11 cellular contexts compared by ENCODE assay signal in genomic region chr1:9316080-9316444, GRCh38. TPM values are rescaled to one million over a fixed set of nuclear protein-coding genes. Genes with fewer than 3 reads are reported as not detected.
DNase-seq lines count a peak whose midpoint lies in the region; ATAC-seq and TF ChIP-seq lines count a peak whose summit lies in the region.
"Had no signal": no experiment of that assay in that cellular context is flagged by ENCODE, and none has a peak within 500 bp of the region (broad histone marks: within the 10 kb centered on the region; RNA-seq: fewer than 3 reads in every experiment).

No MANE protein-coding gene starts in this region.

- intact Hi-C loops in activated CD4-positive, alpha-beta T cell treated with anti-CD3 and anti-CD28 coated beads for 36 hours (cut with DNase I, micrococcal nuclease) = loop anchor here in 1 of 2 experiments (5.0 kb wide), 1 partner anchor 96 kb away; no protein-coding TSS in a partner anchor
- intact Hi-C loops in dorsolateral prefrontal cortex (cut with DNase I) = no loop called here

- H3K4me1 ChIP-seq in fibroblast of lung (ENCODE audit: control insufficient read depth, extremely low read depth, insufficient read depth, low read length) = peaks cover 23% of the 10 kb centered on the region

- no peaks in the 10 kb centered on the region for H3K9me3 Mint-ChIP-seq in activated CD4-positive, alpha-beta T cell treated with anti-CD3 and anti-CD28 coated beads for 36 hours (ENCODE audit: low read depth)
- H3K9me3 Mint-ChIP-seq in activated CD8-positive, alpha-beta T cell treated with anti-CD3 and anti-CD28 coated beads, Interleukin-2, amount 10 ng/mL, durations not matched to agents 7 days and 5 days (ENCODE audit: insufficient read depth) = no peaks in the 10 kb centered on the region
- H3K9me3 Mint-ChIP-seq in stimulated activated naive CD8-positive, alpha-beta T cell treated with anti-CD3 and anti-CD28 coated beads, Interleukin-15, amount 100 ng/mL, for 72 hours = no peaks in the 10 kb centered on the region

- H3K36me3 Mint-ChIP-seq in activated CD4-positive, alpha-beta T cell treated with anti-CD3 and anti-CD28 coated beads for 36 hours (ENCODE audit: low read depth) = no peaks in the 10 kb centered on the region
- no peaks in the 10 kb centered on the region for H3K36me3 Mint-ChIP-seq in activated CD8-positive, alpha-beta T cell treated with anti-CD3 and anti-CD28 coated beads, Interleukin-2, amount 10 ng/mL, durations not matched to agents 7 days and 5 days (ENCODE audit: low read depth)

- CTCF ChIA-PET in activated CD4-positive, alpha-beta T cell treated with anti-CD3 and anti-CD28 coated beads for 36 hours (lab: Charles Lee) = no interaction called here
- CTCF ChIA-PET in activated CD8-positive, alpha-beta T cell treated with anti-CD3 and anti-CD28 coated beads, Interleukin-2, amount 10 ng/mL, durations not matched to agents 7 days and 5 days (lab: Charles Lee) = no interaction called here

- TF ChIP-seq CTCF in fibroblast of lung (conservative IDR thresholded peaks at IDR 0.05 in 1 of 2, IDR thresholded peaks at IDR 0.05 in 1 of 2; ENCODE audit: low read depth in 1 of 2, low read length in 2 of 2) = no peak
- no peak for TF ChIP-seq CTCF in dorsolateral prefrontal cortex (IDR thresholded peaks at IDR 0.05 in 54 of 56, conservative IDR thresholded peaks at IDR 0.05 in 2 of 56; ENCODE audit: low read depth in 1 of 56, partially characterized antibody in 56 of 56)

- H3K27ac ChIP-seq in fibroblast of lung (ENCODE audit: insufficient read depth, low read length) = peak overlapping the region; percentile 89
- peak overlapping the region in 2 of 59 donors; percentile 9 to 15 for H3K27ac ChIP-seq in dorsolateral prefrontal cortex
- H3K27ac ChIP-seq: right atrium auricular region had no signal

- H3K4me2 ChIP-seq in fibroblast of lung (ENCODE audit: extremely low read depth, insufficient read depth, low read length) = peak overlapping the region; percentile 15

- peak overlapping the region; percentile 37 for H3K9ac ChIP-seq in fibroblast of lung (ENCODE audit: insufficient read depth, low read length)

- POLR2A ChIA-PET in activated CD4-positive, alpha-beta T cell treated with anti-CD3 and anti-CD28 coated beads for 36 hours (lab: Charles Lee) = no interaction called here
- POLR2A ChIA-PET in activated CD8-positive, alpha-beta T cell treated with anti-CD3 and anti-CD28 coated beads, Interleukin-2, amount 10 ng/mL, durations not matched to agents 7 days and 5 days (lab: Charles Lee) = no interaction called here

- peak; percentile 67 for ATAC-seq in activated CD4-positive, alpha-beta T cell treated with anti-CD3 and anti-CD28 coated beads for 36 hours
- peak; percentile 12 for ATAC-seq in activated CD8-positive, alpha-beta T cell treated with anti-CD3 and anti-CD28 coated beads, Interleukin-2, amount 10 ng/mL, durations not matched to agents 7 days and 5 days
- ATAC-seq in stimulated activated naive CD8-positive, alpha-beta T cell treated with anti-CD3 and anti-CD28 coated beads, Interleukin-15, amount 100 ng/mL, for 72 hours = peak; percentile 51
- no peak for ATAC-seq in HG02840 (IDR thresholded peaks at IDR 0.05; ENCODE audit: low FRiP score, unreplicated experiment)

- no peak overlapping the region for H2AFZ ChIP-seq in fibroblast of lung (ENCODE audit: low read length)

- H3K27me3 Mint-ChIP-seq in activated CD4-positive, alpha-beta T cell treated with anti-CD3 and anti-CD28 coated beads for 36 hours = no peaks in the 10 kb centered on the region
- no peaks in the 10 kb centered on the region for H3K27me3 Mint-ChIP-seq in activated CD8-positive, alpha-beta T cell treated with anti-CD3 and anti-CD28 coated beads, Interleukin-2, amount 10 ng/mL, durations not matched to agents 7 days and 5 days (ENCODE audit: low read depth)
- peaks cover 16% of the 10 kb centered on the region for H3K27me3 Mint-ChIP-seq in stimulated activated naive CD8-positive, alpha-beta T cell treated with anti-CD3 and anti-CD28 coated beads, Interleukin-15, amount 100 ng/mL, for 72 hours

- peaks cover 81% of the 10 kb centered on the region for H3K79me2 ChIP-seq in fibroblast of lung (ENCODE audit: control insufficient read depth, insufficient read depth, low read length)

- peak overlapping the region; percentile 88 for H3K27ac Mint-ChIP-seq in activated CD4-positive, alpha-beta T cell treated with anti-CD3 and anti-CD28 coated beads for 36 hours
- H3K27ac Mint-ChIP-seq in activated CD8-positive, alpha-beta T cell treated with anti-CD3 and anti-CD28 coated beads, Interleukin-2, amount 10 ng/mL, durations not matched to agents 7 days and 5 days = no peak overlapping the region
- H3K27ac Mint-ChIP-seq in stimulated activated naive CD8-positive, alpha-beta T cell treated with anti-CD3 and anti-CD28 coated beads, Interleukin-15, amount 100 ng/mL, for 72 hours = peak overlapping the region; percentile 91 to 97

- peaks cover 38% of the 10 kb centered on the region for H3K4me1 Mint-ChIP-seq in activated CD4-positive, alpha-beta T cell treated with anti-CD3 and anti-CD28 coated beads for 36 hours
- peaks cover 30% of the 10 kb centered on the region for H3K4me1 Mint-ChIP-seq in activated CD8-positive, alpha-beta T cell treated with anti-CD3 and anti-CD28 coated beads, Interleukin-2, amount 10 ng/mL, durations not matched to agents 7 days and 5 days (ENCODE audit: low read depth)
- peaks cover 53% of the 10 kb centered on the region for H3K4me1 Mint-ChIP-seq in stimulated activated naive CD8-positive, alpha-beta T cell treated with anti-CD3 and anti-CD28 coated beads, Interleukin-15, amount 100 ng/mL, for 72 hours

- H3K27me3 ChIP-seq in fibroblast of lung (ENCODE audit: control insufficient read depth, insufficient read depth, low read length) = no peaks in the 10 kb centered on the region
- H3K27me3 ChIP-seq in dorsolateral prefrontal cortex = no peaks in the 10 kb centered on the region
- H3K27me3 ChIP-seq: right atrium auricular region had no signal

- peaks cover 6% of the 10 kb centered on the region for H3K36me3 ChIP-seq in fibroblast of lung (ENCODE audit: control insufficient read depth, insufficient read depth, low read length)

- H3K4me3 ChIP-seq in fibroblast of lung (replicated peaks in 1 of 4; ENCODE audit: control extremely low read depth in 1 of 4, insufficient read depth in 1 of 4, low read depth in 3 of 4, low read length in 4 of 4) (peak overlapping the region in 1 of 4 experiments; percentile 7), dorsolateral prefrontal cortex (no peak overlapping the region)
- H3K4me3 ChIP-seq: right atrium auricular region had no signal

- peak overlapping the region; percentile 49 for H3K4me3 Mint-ChIP-seq in activated CD4-positive, alpha-beta T cell treated with anti-CD3 and anti-CD28 coated beads for 36 hours
- no peak overlapping the region for H3K4me3 Mint-ChIP-seq in activated CD8-positive, alpha-beta T cell treated with anti-CD3 and anti-CD28 coated beads, Interleukin-2, amount 10 ng/mL, durations not matched to agents 7 days and 5 days
- peak overlapping the region; percentile 54 to 82 for H3K4me3 Mint-ChIP-seq in stimulated activated naive CD8-positive, alpha-beta T cell treated with anti-CD3 and anti-CD28 coated beads, Interleukin-15, amount 100 ng/mL, for 72 hours

- peak; percentile 71 for DNase-seq in activated CD4-positive, alpha-beta T cell treated with anti-CD3 and anti-CD28 coated beads for 36 hours
- no peak for DNase-seq in activated CD4-positive, alpha-beta T cell treated with anti-CD3 and anti-CD28 coated beads, Interleukin-2, amount 50 U/mL, for 1 hour
- DNase-seq in activated CD8-positive, alpha-beta T cell treated with anti-CD3 and anti-CD28 coated beads, Interleukin-2, amount 10 ng/mL, durations not matched to agents 7 days and 5 days = no peak
- DNase-seq in fibroblast of lung (ENCODE audit: low read depth in 2 of 2) = no peak
- peak; percentile 14 to 41 for DNase-seq in stimulated activated naive CD8-positive, alpha-beta T cell treated with anti-CD3 and anti-CD28 coated beads, Interleukin-15, amount 100 ng/mL, for 72 hours
- DNase-seq in dorsolateral prefrontal cortex = no peak
- DNase-seq in AG08396 (ENCODE audit: low spot score) = no peak
- DNase-seq: NCI-H524, SW 1271 had no signal

- peaks cover 2% of the 10 kb centered on the region for H4K20me1 ChIP-seq in fibroblast of lung (ENCODE audit: control insufficient read depth, extremely low read depth, insufficient read depth, low read length)

- H3K9me3 ChIP-seq in fibroblast of lung (ENCODE audit: control insufficient read depth, insufficient read depth, low read depth, low read length) = no peaks in the 10 kb centered on the region
- H3K9me3 ChIP-seq: right atrium auricular region had no signal

RNA-seq across cellular contexts. Expression of gene SPSB1, which starts 23.4 kb away (rescaled TPM):
- total RNA-seq in activated CD4-positive, alpha-beta T cell treated with anti-CD3 and anti-CD28 coated beads for 36 hours = 1 to 10 TPM; 5.7 to 6.8 TPM
- total RNA-seq in activated CD8-positive, alpha-beta T cell treated with anti-CD3 and anti-CD28 coated beads, Interleukin-2, amount 10 ng/mL, durations not matched to agents 7 days and 5 days = 1 to 10 TPM; 1.1 TPM
- total RNA-seq in fibroblast of lung = 20.0 and 20.6 TPM in 2 replicates
- polyA plus RNA-seq in fibroblast of lung = 14.3 and 22.1 TPM in 2 replicates
- 16.8 and 23.7 TPM in 2 replicates for polyA plus RNA-seq in fibroblast of lung (2012)
- 22.8 and 24.7 TPM in 2 replicates for polyA minus RNA-seq in fibroblast of lung (ENCODE audit: low replicate concordance)
- total RNA-seq in dorsolateral prefrontal cortex = 10 to 100 TPM in 80 of 120 experiments, 1 to 10 TPM in 40; 4.7 to 43.4 (median 12.2) TPM

Comparison
In these comparisons a context has a peak if more than half of its experiments do, and no peak if none do; other contexts are left out.
1. DNase-seq: peak in activated CD4-positive, alpha-beta T cell treated with anti-CD3 and anti-CD28 coated beads for 36 hours (single experiment) and stimulated activated naive CD8-positive, alpha-beta T cell treated with anti-CD3 and anti-CD28 coated beads, Interleukin-15, amount 100 ng/mL, for 72 hours (2 of 2); none in activated CD4-positive, alpha-beta T cell treated with anti-CD3 and anti-CD28 coated beads, Interleukin-2, amount 50 U/mL, for 1 hour (single experiment), activated CD8-positive, alpha-beta T cell treated with anti-CD3 and anti-CD28 coated beads, Interleukin-2, amount 10 ng/mL, durations not matched to agents 7 days and 5 days (single experiment), fibroblast of lung (0 of 2), dorsolateral prefrontal cortex (0 of 10) and AG08396 (single experiment).